27 cellular contexts compared by ENCODE assay signal in the genomic region with DNA sequence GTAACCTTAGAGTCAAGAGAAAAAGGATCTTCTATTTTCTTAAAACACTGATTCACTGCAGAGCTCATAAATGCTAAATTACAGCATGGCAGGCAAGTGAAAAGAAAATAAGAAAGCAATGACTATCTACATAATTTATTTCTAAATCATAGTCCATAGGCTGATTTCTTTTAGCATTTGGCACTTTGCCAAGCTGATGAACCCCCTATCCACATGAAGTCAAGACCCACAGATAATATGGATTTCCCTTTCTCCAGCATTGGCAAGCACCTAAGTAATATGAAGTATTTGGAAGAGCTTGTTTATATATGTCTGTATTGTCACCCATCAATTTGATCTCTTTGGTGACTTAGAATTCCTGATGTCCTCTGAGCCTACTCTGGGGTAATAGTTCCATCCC. TPM values are rescaled to one million over a fixed set of nuclear protein-coding genes. Genes with fewer than 3 reads are reported as not detected.
DNase-seq lines count a peak whose midpoint lies in the region; ATAC-seq, FAIRE-seq and TF ChIP-seq lines count a peak whose summit lies in the region.
"Had no signal": no experiment of that assay in that cellular context is flagged by ENCODE, and none has a peak within 500 bp of the region (broad histone marks: within the 10 kb centered on the region; RNA-seq: fewer than 3 reads in every experiment).

No MANE protein-coding gene starts in this region.

- no peaks in the 10 kb centered on the region for H4K20me1 ChIP-seq in HepG2 (ENCODE audit: insufficient read depth, low read length)
- H4K20me1 ChIP-seq: BLaER1 treated with 17β-estradiol and CSF1 and Interleukin-3, amounts not matched to agents 10 nM and 100 nM had no signal

- no peaks in the 10 kb centered on the region for H3K4me1 ChIP-seq in HepG2 (ENCODE audit: insufficient read depth, low read length)
- no peaks in the 10 kb centered on the region for H3K4me1 ChIP-seq in right lobe of liver
- peaks cover 34 to 66% of the 10 kb centered on the region in 2 donors for H3K4me1 ChIP-seq in thoracic aorta (ENCODE audit: control insufficient read depth in 1 of 2, low read depth in 2 of 2)
- no peaks in the 10 kb centered on the region for H3K4me1 ChIP-seq in lower lobe of right lung
- H3K4me1 ChIP-seq: A549; BLaER1 treated with 17β-estradiol and CSF1 and Interleukin-3, amounts not matched to agents 10 nM and 100 nM had no signal

- TF ChIP-seq CTCF in HepG2 (CRISPR knock-in tag; IDR thresholded peaks at IDR 0.05) (no peak), right lobe of liver (IDR thresholded peaks at IDR 0.05) (no peak), chondrocyte (IDR thresholded peaks at IDR 0.05) (peak; percentile 2), thoracic aorta (IDR thresholded peaks at IDR 0.05) (no peak), lower lobe of right lung (IDR thresholded peaks at IDR 0.05) (no peak)

- ATAC-seq in HepG2 (no peak), right lobe of liver (no peak), thoracic aorta (ENCODE audit: insufficient number of reproducible peaks, low FRiP score, low read depth) (no peak), lower lobe of right lung (no peak)
- ATAC-seq: A549, GM12878 had no signal

- H3K9me3 ChIP-seq in HepG2 (ENCODE audit: low read length) = no peaks in the 10 kb centered on the region
- no peaks in the 10 kb centered on the region for H3K9me3 ChIP-seq in right lobe of liver
- no peaks in the 10 kb centered on the region for H3K9me3 ChIP-seq in thoracic aorta
- H3K9me3 ChIP-seq in lower lobe of right lung = no peaks in the 10 kb centered on the region
- H3K9me3 ChIP-seq: BE2C had no signal

- CTCF ChIA-PET in HepG2 (lab: Yijun Ruan, JAX; ENCODE audit: low intra/inter-chr PET ratio, low total read pairs) = no interaction called here

- H3K4me2 ChIP-seq in HepG2 (ENCODE audit: low read depth, low read length) = no peak overlapping the region
- H3K4me2 ChIP-seq: A549; BLaER1 treated with 17β-estradiol and CSF1 and Interleukin-3, amounts not matched to agents 10 nM and 100 nM had no signal

- no peak overlapping the region for H2AFZ ChIP-seq in HepG2 (ENCODE audit: low read length)
- H2AFZ ChIP-seq: GM23248 had no signal

- TF ChIP-seq RAD21 in HepG2 (CRISPR knock-in tag; IDR thresholded peaks at IDR 0.05) = no peak

- H3K9ac ChIP-seq in HepG2 (ENCODE audit: insufficient read depth, low read depth, low read length) = no peak overlapping the region
- H3K9ac ChIP-seq: BLaER1 treated with 17β-estradiol and CSF1 and Interleukin-3, amounts not matched to agents 10 nM and 100 nM; GM23248 had no signal

- FAIRE-seq in HepG2 (lab: Jason Lieb, UNC) = no peak
- FAIRE-seq: A549, D721Med, GM12878, GM19239, H1 had no signal

- H3K9me3 Mint-ChIP-seq in chondrocyte (ENCODE audit: low read depth) = peaks cover 7% of the 10 kb centered on the region
- H3K9me3 Mint-ChIP-seq: CD4-positive, alpha-beta T cell; CD8-positive, alpha-beta memory T cell had no signal

- POLR2A ChIA-PET in HepG2 (lab: Yijun Ruan, JAX) = no interaction called here

- H3K27me3 ChIP-seq in HepG2 (ENCODE audit: control insufficient read depth in 1 of 2, insufficient read depth in 2 of 2, low read length in 2 of 2) (no peaks in the 10 kb centered on the region), right lobe of liver (no peaks in the 10 kb centered on the region), thoracic aorta (replicated peaks; ENCODE audit: insufficient read depth) (no peaks in the 10 kb centered on the region), lower lobe of right lung (ENCODE audit: low read depth) (no peaks in the 10 kb centered on the region)
- H3K27me3 ChIP-seq: BE2C; BLaER1 treated with 17β-estradiol and CSF1 and Interleukin-3, amounts not matched to agents 10 nM and 100 nM had no signal

- intact Hi-C loops in HepG2 (cut with micrococcal nuclease; ENCODE audit: unreplicated experiment) (no loop called here), right lobe of liver (cut with DNase I) (no loop called here), lower lobe of right lung (cut with DNase I) (no loop called here)

- no peaks in the 10 kb centered on the region for H3K27me3 Mint-ChIP-seq in chondrocyte (ENCODE audit: low read depth)
- H3K27me3 Mint-ChIP-seq: CD4-positive, alpha-beta T cell; CD8-positive, alpha-beta memory T cell had no signal

- H3K27ac Mint-ChIP-seq in chondrocyte (ENCODE audit: unreplicated experiment) = no peak overlapping the region
- H3K27ac Mint-ChIP-seq: CD14-positive monocyte; CD4-positive, alpha-beta T cell; CD8-positive, alpha-beta memory T cell had no signal

- H3K4me3 ChIP-seq in HepG2 (replicated peaks in 1 of 3; ENCODE audit: insufficient read depth in 1 of 3, low read depth in 2 of 3, low read length in 3 of 3) (no peak overlapping the region), right lobe of liver (no peak overlapping the region), thoracic aorta (no peak overlapping the region), lower lobe of right lung (no peak overlapping the region)
- H3K4me3 ChIP-seq: A549; BLaER1 treated with 17β-estradiol and CSF1 and Interleukin-3, amounts not matched to agents 10 nM and 100 nM; GM12878; GM23248 had no signal

- TF ChIP-seq POLR2A in HepG2 (IDR thresholded peaks at IDR 0.05; ENCODE audit: insufficient read depth in 1 of 2, low read depth in 2 of 2, low read length in 2 of 2) (no peak), right lobe of liver (IDR thresholded peaks at IDR 0.05) (no peak)

- H3K36me3 ChIP-seq in HepG2 (replicated peaks in 1 of 2; ENCODE audit: control insufficient read depth in 1 of 2, insufficient read depth in 2 of 2, low read length in 2 of 2) = no peaks in the 10 kb centered on the region
- no peaks in the 10 kb centered on the region for H3K36me3 ChIP-seq in right lobe of liver
- H3K36me3 ChIP-seq in thoracic aorta = no peaks in the 10 kb centered on the region
- H3K36me3 ChIP-seq in lower lobe of right lung = no peaks in the 10 kb centered on the region
- H3K36me3 ChIP-seq: BE2C had no signal

- in situ Hi-C loops in HepG2 (cut with HindIII; ENCODE audit: extremely low pct_ligation_motif_present, low pct_unique_long_range_greater_than_20kb) = no loop called here

- H3K27ac ChIP-seq in HepG2 (ENCODE audit: extremely low read length, insufficient read depth, low read length) (no peak overlapping the region), right lobe of liver (no peak overlapping the region), thoracic aorta (peak overlapping the region; percentile 43 to 90), lower lobe of right lung (no peak overlapping the region)
- H3K27ac ChIP-seq: 22Rv1; A549; BLaER1 treated with 17β-estradiol and CSF1 and Interleukin-3, amounts not matched to agents 10 nM and 100 nM; GM23248 had no signal

- BruUV-seq in HepG2 (replicated peaks; lab: Mats Ljungman, UMichigan) = no TSS peak

- peaks cover 44% of the 10 kb centered on the region for H3K4me1 Mint-ChIP-seq in chondrocyte (ENCODE audit: low read depth)
- H3K4me1 Mint-ChIP-seq: CD14-positive monocyte; CD8-positive, alpha-beta memory T cell had no signal

- peaks cover 2% of the 10 kb centered on the region for H3K36me3 Mint-ChIP-seq in chondrocyte (ENCODE audit: low read depth)

- no peak overlapping the region for H3K4me3 Mint-ChIP-seq in chondrocyte (ENCODE audit: unreplicated experiment)
- H3K4me3 Mint-ChIP-seq: CD14-positive monocyte; CD4-positive, alpha-beta T cell; CD8-positive, alpha-beta memory T cell had no signal

- TF ChIP-seq EP300 in HepG2 (IDR thresholded peaks at IDR 0.05; ENCODE audit: low read depth in 2 of 2, low read length in 2 of 2) (no peak), HepG2 (CRISPR knock-in tag; IDR thresholded peaks at IDR 0.05; ENCODE audit: borderline replicate concordance) (no peak)

- DNase-seq in HepG2 (ENCODE audit: low spot score) = no peak
- no peak for DNase-seq in right lobe of liver
- DNase-seq in chondrocyte (ENCODE audit: low spot score) = no peak
- no peak for DNase-seq in thoracic aorta (ENCODE audit: low spot score)
- no peak for DNase-seq in lower lobe of right lung
- DNase-seq in NCI-H2171 (lab: John Stamatoyannopoulos, UW) = no peak
- DNase-seq in SW 1271 (lab: John Stamatoyannopoulos, UW) = no peak
- DNase-seq: ACHN; AML-193; BE2C; CD4-positive, alpha-beta T cell; CD8-positive, alpha-beta memory T cell; DMS 273 treated with DMSO at 0.1 percent for 48 hours; DMS79; EL; GDM1; GM23248; H7; HCEC 1CT had no signal

- no peaks in the 10 kb centered on the region for H3K79me2 ChIP-seq in HepG2 (ENCODE audit: insufficient read depth, low read length)

TF ChIP-seq in HepG2, 621 proteins besides CTCF, POLR2A, EP300 and RAD21:
- TF ChIP-seq RARG (CRISPR knock-in tag; IDR thresholded peaks at IDR 0.05; ENCODE audit: low read depth) (no peak), ZNF607 (CRISPR knock-in tag; IDR thresholded peaks at IDR 0.05; ENCODE audit: borderline replicate concordance) (no peak), LCORL (IDR thresholded peaks at IDR 0.05) (peak; percentile 84), LCORL (CRISPR knock-in tag; IDR thresholded peaks at IDR 0.05) (no peak)

RNA-seq across cellular contexts. Expression of a gene that starts 47.9 kb away (rescaled TPM):
- total RNA-seq in HepG2 (2016; rRNA removed; fragmentation: Illumina TruSeq; extraction: Trizol) (3.5 and 3.8 TPM in 2 replicates), right lobe of liver (under 1 TPM in 3 of 6 experiments, not detected in 3; 0.12 to 0.35 (median 0.12) TPM), chondrocyte (17.6 to 47.0 TPM (median 19.5 TPM) in 3 replicates), thoracic aorta (100 to 1,000 TPM in 1 of 2 donors, 10 to 100 TPM in 1; 67.5 to 104 TPM), lower lobe of right lung (0.74 TPM)
- 2.3 and 3.0 TPM in 2 replicates for total RNA-seq in HepG2 (2016; cell fraction: cytosol; rRNA removed; fragmentation: Illumina TruSeq; extraction: Trizol; ENCODE audit: low read depth)
- 3.6 TPM in 2 replicates for total RNA-seq in HepG2 (2016; cell fraction: insoluble cytoplasmic fraction; rRNA removed; fragmentation: Illumina TruSeq; extraction: Trizol)
- 4.7 and 5.5 TPM in 2 replicates for total RNA-seq in HepG2 (2016; cell fraction: membrane; rRNA removed; fragmentation: Illumina TruSeq; extraction: Trizol)
- total RNA-seq in HepG2 (2016; cell fraction: nucleus; rRNA removed; fragmentation: Illumina TruSeq; extraction: Trizol) = 1.9 and 2.2 TPM in 2 replicates
- polyA plus RNA-seq in HepG2 (2011; rRNA removed) = 0.33 and 0.68 TPM in 2 replicates
- 0.36 and 0.68 TPM in 2 replicates for polyA plus RNA-seq in HepG2 (2011; cell fraction: cytosol; rRNA removed)
- polyA plus RNA-seq in HepG2 (2011; cell fraction: nucleus; rRNA removed) = 0.21 and 0.29 TPM in 2 replicates
- 0.16 and 0.21 TPM in 2 replicates for polyA plus RNA-seq in HepG2 (2012)
- polyA plus RNA-seq in HepG2 (2016; cell fraction: cytosol; fragmentation: Illumina TruSeq; extraction: Trizol; ENCODE audit: low read depth) = 2.0 and 2.2 TPM in 2 replicates
- 2.8 and 3.1 TPM in 2 replicates for polyA plus RNA-seq in HepG2 (2016; cell fraction: insoluble cytoplasmic fraction; fragmentation: Illumina TruSeq; extraction: Trizol; ENCODE audit: low read depth)
- polyA plus RNA-seq in HepG2 (2016; cell fraction: membrane; fragmentation: Illumina TruSeq; extraction: Trizol; ENCODE audit: low read depth) = 4.2 TPM in 2 replicates
- 2.6 and 2.8 TPM in 2 replicates for polyA plus RNA-seq in HepG2 (2016; cell fraction: nucleus; fragmentation: Illumina TruSeq; extraction: Trizol; ENCODE audit: insufficient read depth, low read depth)
- polyA minus RNA-seq in HepG2 (2011; rRNA and poly(A)+ RNA removed; ENCODE audit: low replicate concordance) = 0.34 TPM in 1 of 2 replicates, not detected in the other
- polyA minus RNA-seq in HepG2 (2011; cell fraction: cytosol; rRNA and poly(A)+ RNA removed) = 0.30 TPM in 1 of 2 replicates, not detected in the other
- 0.25 and 0.26 TPM in 2 replicates for polyA minus RNA-seq in HepG2 (2011; cell fraction: nucleus; rRNA and poly(A)+ RNA removed)
- total RNA-seq: CD4-positive, alpha-beta T cell; CD8-positive, alpha-beta memory T cell; GM12878 had no signal
- polyA plus RNA-seq: CD14-positive monocyte; CD8-positive, alpha-beta memory T cell; GM12878 had no signal

Comparison
In these comparisons a context has a peak if more than half of its experiments do, and no peak if none do; other contexts are left out.
1. H3K27ac ChIP-seq: peak in thoracic aorta (2 of 2); none in HepG2 (single experiment), right lobe of liver (0 of 3) and lower lobe of right lung (single experiment).